ENCODE assay signal across 20 cellular contexts in genomic region chr4:125303821-125304220, GRCh38.
"Had no signal": no experiment of that assay in that cellular context is flagged by ENCODE, and none has a peak within 500 bp of the region (broad histone marks: within the 10 kb centered on the region; RNA-seq: fewer than 3 reads in every experiment).

No MANE protein-coding gene starts in this region.

- H3K27me3 ChIP-seq: gastrocnemius medialis, spleen, transverse colon, upper lobe of right lung, uterus had no signal

- H3K4me3 Mint-ChIP-seq: naive B cell; natural killer cell treated with Interleukin-12 subunit alpha and Interleukin-12 subunit beta and Interleukin-15 and Interleukin-18, amount 100 ng/mL, for 72 hours; neural crest cell; stimulated activated memory B cell treated with anti-CD40 and anti-IgM and Interleukin-4, amounts not matched to agents 10 μg/mL and 1 μg/mL and 100 μg/mL, for 72 hours; stimulated activated naive CD8-positive, alpha-beta T cell treated with anti-CD3 and anti-CD28 coated beads, Interleukin-15, Interleukin-2, amounts not matched to agents 100 ng/mL and 50 ng/mL, for 24 hours had no signal

- H3K27me3 Mint-ChIP-seq: stimulated activated memory B cell treated with anti-CD40 and anti-IgM and Interleukin-4, amounts not matched to agents 10 μg/mL and 1 μg/mL and 100 μg/mL, for 72 hours; stimulated activated naive CD8-positive, alpha-beta T cell treated with anti-CD3 and anti-CD28 coated beads, Interleukin-15, Interleukin-2, amounts not matched to agents 100 ng/mL and 50 ng/mL, for 24 hours had no signal

- ATAC-seq: esophagus mucosa; gastrocnemius medialis; left colon; left ventricle myocardium superior; lower lobe of right lung; natural killer cell treated with Interleukin-12 subunit alpha and Interleukin-12 subunit beta and Interleukin-15 and Interleukin-18, amount 100 ng/mL, for 72 hours; sciatic nerve; stimulated activated memory B cell treated with anti-CD40 and anti-IgM and Interleukin-4, amounts not matched to agents 10 μg/mL and 1 μg/mL and 100 μg/mL, for 72 hours; upper lobe of right lung had no signal

- H3K27ac Mint-ChIP-seq: naive B cell; natural killer cell treated with Interleukin-12 subunit alpha and Interleukin-12 subunit beta and Interleukin-15 and Interleukin-18, amount 100 ng/mL, for 72 hours; stimulated activated memory B cell treated with anti-CD40 and anti-IgM and Interleukin-4, amounts not matched to agents 10 μg/mL and 1 μg/mL and 100 μg/mL, for 72 hours; stimulated activated naive CD8-positive, alpha-beta T cell treated with anti-CD3 and anti-CD28 coated beads, Interleukin-15, Interleukin-2, amounts not matched to agents 100 ng/mL and 50 ng/mL, for 24 hours had no signal

- H3K9me3 Mint-ChIP-seq: naive B cell; natural killer cell treated with Interleukin-12 subunit alpha and Interleukin-12 subunit beta and Interleukin-15 and Interleukin-18, amount 100 ng/mL, for 72 hours; neural crest cell; stimulated activated memory B cell treated with anti-CD40 and anti-IgM and Interleukin-4, amounts not matched to agents 10 μg/mL and 1 μg/mL and 100 μg/mL, for 72 hours; stimulated activated naive CD8-positive, alpha-beta T cell treated with anti-CD3 and anti-CD28 coated beads, Interleukin-15, Interleukin-2, amounts not matched to agents 100 ng/mL and 50 ng/mL, for 24 hours had no signal

- H3K9me3 ChIP-seq: gastrocnemius medialis, lower lobe of right lung, spleen, transverse colon, upper lobe of right lung, uterus had no signal

- H3K36me3 Mint-ChIP-seq: naive B cell; natural killer cell treated with Interleukin-12 subunit alpha and Interleukin-12 subunit beta and Interleukin-15 and Interleukin-18, amount 100 ng/mL, for 72 hours; stimulated activated memory B cell treated with anti-CD40 and anti-IgM and Interleukin-4, amounts not matched to agents 10 μg/mL and 1 μg/mL and 100 μg/mL, for 72 hours had no signal

- H3K4me1 ChIP-seq: gastrocnemius medialis, lower lobe of right lung, spleen, transverse colon, upper lobe of right lung, uterus had no signal

- H3K4me3 ChIP-seq: dorsolateral prefrontal cortex, gastrocnemius medialis, lower lobe of right lung, spleen, transverse colon, upper lobe of right lung, uterus had no signal

- H3K36me3 ChIP-seq: gastrocnemius medialis, lower lobe of right lung, spleen, transverse colon, upper lobe of right lung, uterus had no signal

- H3K27ac ChIP-seq: dorsolateral prefrontal cortex, gastrocnemius medialis, lower lobe of right lung, spleen, transverse colon, upper lobe of right lung, uterus had no signal

- DNase-seq: central memory CD4-positive, alpha-beta T cell; dorsolateral prefrontal cortex; effector CD4-positive, alpha-beta T cell; gastrocnemius medialis; head of caudate nucleus; left colon; left ventricle myocardium superior; lower lobe of right lung; naive B cell; spleen; stimulated activated CD4-positive, alpha-beta T cell treated with anti-CD3 and anti-CD28 coated beads, Interleukin-4, amount 100 ng/mL, for 4 hours; transverse colon; upper lobe of right lung; uterus had no signal

- H3K4me1 Mint-ChIP-seq: naive B cell; neural crest cell; stimulated activated memory B cell treated with anti-CD40 and anti-IgM and Interleukin-4, amounts not matched to agents 10 μg/mL and 1 μg/mL and 100 μg/mL, for 72 hours had no signal
